ENCODE assay signal across 26 cellular contexts in the genomic region with DNA sequence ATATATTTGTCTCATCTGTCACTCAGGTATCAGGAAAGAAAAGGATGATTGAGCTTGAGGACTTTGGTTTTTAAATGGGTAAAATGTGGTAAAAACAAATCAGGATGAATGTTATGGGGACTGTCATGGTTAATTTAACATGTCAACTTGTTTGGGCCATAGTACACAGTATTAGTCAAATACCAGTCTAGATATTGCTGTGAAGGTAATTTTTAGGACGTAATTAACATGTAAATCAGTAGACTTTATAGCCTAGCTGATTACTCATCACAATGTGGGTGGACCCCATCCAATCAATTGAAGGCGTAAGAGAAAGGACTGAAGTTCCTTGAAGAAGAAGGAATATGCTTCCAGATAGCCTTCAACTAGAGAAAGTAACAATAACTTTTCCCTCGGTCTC.
DNase-seq lines count a peak whose midpoint lies in the region; ATAC-seq, FAIRE-seq and TF ChIP-seq lines count a peak whose summit lies in the region.
"Had no signal": no experiment of that assay in that cellular context is flagged by ENCODE, and none has a peak within 500 bp of the region (broad histone marks: within the 10 kb centered on the region; RNA-seq: fewer than 3 reads in every experiment).

No MANE protein-coding gene starts in this region.

- H3K9me3 ChIP-seq in A673 (ENCODE audit: low read depth, low read length, poor library complexity, severe bottlenecking) (no peaks in the 10 kb centered on the region), right cardiac atrium (ENCODE audit: control insufficient read depth, low read length) (no peaks in the 10 kb centered on the region)
- H3K9me3 ChIP-seq: BE2C had no signal

- H3K27me3 ChIP-seq in A673 (replicated peaks; ENCODE audit: insufficient read depth, low read depth, low read length, poor library complexity) (no peaks in the 10 kb centered on the region), right cardiac atrium (ENCODE audit: control insufficient read depth, insufficient read depth) (no peaks in the 10 kb centered on the region)
- H3K27me3 ChIP-seq: BE2C had no signal

- H3K4me1 ChIP-seq in A673 (ENCODE audit: insufficient read depth, low read length, poor library complexity, severe bottlenecking) (no peaks in the 10 kb centered on the region), right cardiac atrium (ENCODE audit: control insufficient read depth, insufficient read depth, low read length) (no peaks in the 10 kb centered on the region)
- H3K4me1 ChIP-seq: BE2C had no signal

- WGBS in right cardiac atrium, result 80% methylated on average over 3 of the region's 3 CpGs

- CTCF ChIA-PET in A673 (lab: Charles Lee), result no interaction called here

- TF ChIP-seq POLR2A in GM12891 (IDR thresholded peaks at IDR 0.05; ENCODE audit: low read depth, low read length), result no peak

- TF ChIP-seq CTCF in A673 (conservative IDR thresholded peaks at IDR 0.05; ENCODE audit: low read depth, low read length), result no peak

- POLR2A ChIA-PET in A673 (lab: Charles Lee; ENCODE audit: low non-redundant PET), result no interaction called here

- H3K4me3 ChIP-seq in A673 (ENCODE audit: low read depth, low read length, poor library complexity, severe bottlenecking) (no peak overlapping the region), right cardiac atrium (ENCODE audit: low read length) (no peak overlapping the region)
- H3K4me3 ChIP-seq: GM23338 had no signal

- no TSS peak for BruUV-seq in A673 (replicated peaks; lab: Mats Ljungman, UMichigan)

- ATAC-seq in HG02610 (IDR thresholded peaks at IDR 0.05; ENCODE audit: unreplicated experiment) (peak; percentile 51), right cardiac atrium (no peak)
- ATAC-seq: GM23338, HCT116 had no signal

- intact Hi-C loops in A673 (cut with micrococcal nuclease; ENCODE audit: unreplicated experiment), result no loop called here
- intact Hi-C loops in right cardiac atrium (cut with DNase I), result no loop called here

- no peak overlapping the region for H3K27ac ChIP-seq in A673 (ENCODE audit: low read depth, low read length, poor library complexity, severe bottlenecking)
- H3K27ac ChIP-seq in right cardiac atrium (ENCODE audit: low read length), result no peak overlapping the region

- no peak for FAIRE-seq in GM12891 (lab: Jason Lieb, UNC)
- FAIRE-seq: G401.6, GM19239, H54, HTR-8/SVneo had no signal

- peak; percentile 2 for DNase-seq in A673 (ENCODE audit: low spot score)
- no peak for DNase-seq in GM12891 (ENCODE audit: insufficient read length, low spot score)
- DNase-seq in NCI-H526 treated with DMSO at 0.1 percent for 48 hours (lab: John Stamatoyannopoulos, UW), result peak; percentile 61
- DNase-seq in GF-D8 (lab: John Stamatoyannopoulos, UW), result no peak
- DNase-seq in hepatic stellate cell (ENCODE audit: low spot score), result no peak
- no peak for DNase-seq in right cardiac atrium
- no peak for DNase-seq in NCI-H1694 (lab: John Stamatoyannopoulos, UW)
- DNase-seq: ACHN; BE2C; C1 segment of cervical spinal cord; CD4-positive, CD25-positive, alpha-beta regulatory T cell; CD8-positive, alpha-beta memory T cell; COR-L47; DMS 273 treated with DMSO at 0.1 percent for 48 hours; DMS53; DND-41; EL; Karpas-422; KBM-7 had no signal

- no peaks in the 10 kb centered on the region for H3K36me3 ChIP-seq in A673 (ENCODE audit: insufficient read depth, low read length, poor library complexity, severe bottlenecking)
- H3K36me3 ChIP-seq: BE2C had no signal

TF ChIP-seq in GM12891, 5 proteins besides CTCF, POLR2A, EP300 and RAD21:
- TF ChIP-seq PAX5 (IDR thresholded peaks at IDR 0.05; ENCODE audit: insufficient read depth, low read length, severe bottlenecking) (peak; percentile 23), SPI1 (IDR thresholded peaks at IDR 0.05; ENCODE audit: low read depth, low read length) (no peak)

Comparison
In these comparisons a context has a peak if more than half of its experiments do, and no peak if none do; other contexts are left out.
1. DNase-seq: peak in A673 (single experiment) and NCI-H526 treated with DMSO at 0.1 percent for 48 hours (single experiment); none in GM12891 (single experiment), GF-D8 (single experiment), hepatic stellate cell (single experiment), right cardiac atrium (0 of 3) and NCI-H1694 (single experiment).